Comparison of ENCODE assay signal across 24 cellular contexts in the genomic region with DNA sequence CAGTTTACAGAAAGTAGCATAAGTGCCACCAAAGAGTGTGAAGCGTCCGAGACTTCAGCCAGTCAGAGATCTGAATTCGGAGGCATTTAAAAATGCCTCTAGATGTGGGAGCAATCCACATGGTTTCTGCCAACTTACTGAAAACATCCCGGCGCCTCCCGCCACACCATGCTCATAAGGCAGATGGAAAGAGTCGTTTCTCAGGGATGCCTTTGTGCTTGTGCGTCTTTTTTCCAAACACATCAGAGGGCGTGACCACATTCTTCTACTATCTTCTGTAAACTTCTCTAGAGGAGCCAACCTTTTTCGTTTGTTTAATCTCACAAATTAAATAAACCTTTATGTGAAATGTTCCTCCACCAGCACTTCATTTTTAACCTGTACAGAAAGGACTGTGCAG.
DNase-seq lines count a peak whose midpoint lies in the region; ATAC-seq and TF ChIP-seq lines count a peak whose summit lies in the region.
"Had no signal": no experiment of that assay in that cellular context is flagged by ENCODE, and none has a peak within 500 bp of the region (broad histone marks: within the 10 kb centered on the region; RNA-seq: fewer than 3 reads in every experiment).

No MANE protein-coding gene starts in this region.

- no peaks in the 10 kb centered on the region for H4K20me1 ChIP-seq in Loucy (ENCODE audit: insufficient read depth, low read length, poor library complexity, severe bottlenecking)

- H3K36me3 ChIP-seq in Loucy (ENCODE audit: insufficient read depth, low read length) (no peaks in the 10 kb centered on the region), adrenal gland (replicated peaks in 1 of 2) (peaks cover 0 to 52% of the 10 kb centered on the region in 2 donors)
- H3K36me3 ChIP-seq: right lobe of liver had no signal

- no peaks in the 10 kb centered on the region for H3K9me2 ChIP-seq in Loucy (replicated peaks; ENCODE audit: low read depth, low read length)

- DNase-seq in fibroblast of villous mesenchyme (ENCODE audit: low read depth): peak; percentile 83
- no peak for DNase-seq in adrenal gland
- DNase-seq in activated gamma-delta T cell treated with Interleukin-2 at 50 U/mL for 16 hours: no peak
- DNase-seq: activated CD4-positive, alpha-beta T cell treated with anti-CD3 and anti-CD28 coated beads for 36 hours; amniotic stem cell; C1 segment of cervical spinal cord; central memory CD4-positive, alpha-beta T cell; effector CD4-positive, alpha-beta T cell; hippocampal formation; Karpas-422; midbrain; NCI-H1436; NCI-H774; PC-9; right lobe of liver; T1000 had no signal

- peaks cover 49% of the 10 kb centered on the region for H3K4me1 ChIP-seq in Loucy (ENCODE audit: insufficient read depth, low read length, poor library complexity, severe bottlenecking)
- no peaks in the 10 kb centered on the region for H3K4me1 ChIP-seq in adrenal gland (replicated peaks in 1 of 2)

- no peak overlapping the region for H2AFZ ChIP-seq in Loucy (ENCODE audit: low read length)
- H2AFZ ChIP-seq: PC-9 had no signal

- no peaks in the 10 kb centered on the region for H3K79me2 ChIP-seq in Loucy (ENCODE audit: insufficient read depth, low read length)

- peak overlapping the region; percentile 7 for H3K4me2 ChIP-seq in Loucy (ENCODE audit: low read depth, low read length, poor library complexity, severe bottlenecking)
- H3K4me2 ChIP-seq: PC-9 had no signal

- peaks cover 80% of the 10 kb centered on the region for H3K4me1 Mint-ChIP-seq in nephron

- no peaks in the 10 kb centered on the region for H3K27me3 Mint-ChIP-seq in nephron (ENCODE audit: low read depth)

- peaks cover 21% of the 10 kb centered on the region for H3K36me3 Mint-ChIP-seq in nephron (ENCODE audit: low read depth)

- ATAC-seq in HG03565 (IDR thresholded peaks at IDR 0.05; ENCODE audit: unreplicated experiment): no peak
- ATAC-seq in HG03039 (IDR thresholded peaks at IDR 0.05; ENCODE audit: unreplicated experiment): no peak
- ATAC-seq: activated CD4-positive, alpha-beta T cell treated with anti-CD3 and anti-CD28 coated beads for 36 hours; GM12878; HCT116; SK-N-SH treated with all-trans-retinoic acid at 6 μM for 48 hours had no signal

- H3K4me3 ChIP-seq in Loucy (ENCODE audit: low read length, poor library complexity, severe bottlenecking) (no peak overlapping the region), fibroblast of villous mesenchyme (ENCODE audit: low read depth, low read length) (no peak overlapping the region), adrenal gland (no peak overlapping the region)
- H3K4me3 ChIP-seq: GM12878, PC-9, right lobe of liver had no signal

- H3K27me3 ChIP-seq in Loucy (ENCODE audit: insufficient read depth, low read length, poor library complexity, severe bottlenecking) (no peaks in the 10 kb centered on the region), adrenal gland (no peaks in the 10 kb centered on the region)
- H3K27me3 ChIP-seq: right lobe of liver had no signal

- no peaks in the 10 kb centered on the region for H3K9me3 Mint-ChIP-seq in nephron
- H3K9me3 Mint-ChIP-seq: stimulated activated naive CD8-positive, alpha-beta T cell treated with anti-CD3 and anti-CD28 coated beads, Interleukin-15, Interleukin-2, amounts not matched to agents 100 ng/mL and 50 ng/mL, for 24 hours had no signal

- peak overlapping the region; percentile 37 to 75 (median 68) for H3K27ac Mint-ChIP-seq in nephron
- H3K27ac Mint-ChIP-seq: activated CD4-positive, alpha-beta T cell treated with anti-CD3 and anti-CD28 coated beads for 36 hours; stimulated activated naive CD8-positive, alpha-beta T cell treated with anti-CD3 and anti-CD28 coated beads, Interleukin-15, Interleukin-2, amounts not matched to agents 100 ng/mL and 50 ng/mL, for 24 hours had no signal

- no peaks in the 10 kb centered on the region for H3K9me3 ChIP-seq in Loucy (ENCODE audit: insufficient read depth, low read depth, low read length)
- H3K9me3 ChIP-seq in adrenal gland (replicated peaks in 1 of 3): no peaks in the 10 kb centered on the region
- H3K9me3 ChIP-seq: right lobe of liver had no signal

- H3K27ac ChIP-seq in adrenal gland: no peak overlapping the region
- H3K27ac ChIP-seq: PC-9, right lobe of liver had no signal

- H3K9ac ChIP-seq in Loucy (ENCODE audit: low read depth, low read length, poor library complexity, severe bottlenecking): no peak overlapping the region

- H3F3A ChIP-seq in Loucy (ENCODE audit: low read depth): no peaks in the 10 kb centered on the region

- intact Hi-C loops in adrenal gland (cut with DNase I): loop anchor here in 1 of 2 donors (5.0 to 10.0 kb wide), 2 partner anchors 116 to 174 kb away; no protein-coding TSS in a partner anchor

- no peak for TF ChIP-seq POLR2A in adrenal gland (IDR thresholded peaks at IDR 0.05)

- H3K4me3 Mint-ChIP-seq in nephron: peak overlapping the region in 1 of 3 experiments; percentile 17
- H3K4me3 Mint-ChIP-seq: activated CD4-positive, alpha-beta T cell treated with anti-CD3 and anti-CD28 coated beads for 36 hours; stimulated activated naive CD8-positive, alpha-beta T cell treated with anti-CD3 and anti-CD28 coated beads, Interleukin-15, Interleukin-2, amounts not matched to agents 100 ng/mL and 50 ng/mL, for 24 hours had no signal

- WGBS in adrenal gland, 4 donors: 82 to 91% (median 88%) methylated on average over 10 of the region's 10 CpGs

- TF ChIP-seq CTCF in Loucy (conservative IDR thresholded peaks at IDR 0.05; ENCODE audit: low read length) (no peak), fibroblast of villous mesenchyme (IDR thresholded peaks at IDR 0.05; ENCODE audit: insufficient read depth, low read depth, low read length) (no peak), nephron (IDR thresholded peaks at IDR 0.05; ENCODE audit: unreplicated experiment in 3 of 3) (no peak), adrenal gland (IDR thresholded peaks at IDR 0.05) (no peak)
